Comparison of ENCODE assay signal across 8 cellular contexts in genomic region chr14:24442240-24443052, GRCh38. TPM values are rescaled to one million over a fixed set of nuclear protein-coding genes. Genes with fewer than 3 reads are reported as not detected.
A peak's percentile ranks its signal among the peaks of the same experiment; 100 is the strongest.
DNase-seq lines count a peak whose midpoint lies in the region; ATAC-seq, FAIRE-seq and TF ChIP-seq lines count a peak whose summit lies in the region.

SDR39U1 (minus strand) TSS chr14:24442776; CDS start chr14:24442769, 7 bp downstream.

- H2AFZ ChIP-seq in astrocyte (ENCODE audit: low read depth, low read length), result peak within 1 kb of the TSS; percentile 77

- H3K27ac Mint-ChIP-seq in astrocyte (ENCODE audit: unreplicated experiment), result peak within 1 kb of the TSS; percentile 100

- peaks cover 23% of the 10 kb centered on the region for H4K20me1 ChIP-seq in astrocyte (ENCODE audit: insufficient read depth, low read length)

- H3K9ac ChIP-seq in astrocyte (ENCODE audit: low read length) (peak within 1 kb of the TSS; percentile 99), rectal smooth muscle tissue (ENCODE audit: low read length) (peak within 1 kb of the TSS; percentile 98)

- peak within 1 kb of the TSS; percentile 99 for H3K4me2 ChIP-seq in astrocyte (ENCODE audit: low read length)

- H3K27ac ChIP-seq in astrocyte (ENCODE audit: low read depth, low read length), result peak within 1 kb of the TSS; percentile 98
- H3K27ac ChIP-seq in rectal smooth muscle tissue (ENCODE audit: low read depth, low read length), result peak within 1 kb of the TSS; percentile 100
- H3K27ac ChIP-seq in aorta (ENCODE audit: low read depth in 1 of 2, low read length in 2 of 2), result peak within 1 kb of the TSS; percentile 91 to 95

- H3K4me1 ChIP-seq in astrocyte (ENCODE audit: insufficient read depth, low read length) (peaks cover 12% of the 10 kb centered on the region), rectal smooth muscle tissue (ENCODE audit: control insufficient read depth, insufficient read depth, low read length) (peaks cover 8% of the 10 kb centered on the region), aorta (ENCODE audit: control insufficient read depth in 1 of 2, insufficient read depth in 2 of 2, low read length in 2 of 2) (no peaks in the 10 kb centered on the region)

- intact Hi-C loops in aorta (cut with DNase I), result loop anchor here in 1 of 2 donors (1.0 kb wide), 1 partner anchor 200 kb away; the partner anchor contains the start of gene TINF2

- 0 to 1% methylated on average over 50 to 52 of the region's 52 CpGs for WGBS in aorta, 2 donors

- H3K4me3 ChIP-seq in astrocyte (ENCODE audit: insufficient read depth, low read depth, low read length) (peak within 1 kb of the TSS; percentile 81), rectal smooth muscle tissue (ENCODE audit: low read length) (peak within 1 kb of the TSS; percentile 95), aorta (ENCODE audit: low read length in 2 of 2) (peak within 1 kb of the TSS; percentile 53 to 95)

- H3K36me3 Mint-ChIP-seq in astrocyte (ENCODE audit: low read depth, unreplicated experiment), result peaks cover 9% of the 10 kb centered on the region

- peaks cover 3% of the 10 kb centered on the region for H3K4me1 Mint-ChIP-seq in astrocyte (ENCODE audit: low read depth, unreplicated experiment)

- H3K9me3 ChIP-seq in astrocyte (ENCODE audit: insufficient read depth, low read depth, low read length), result no peaks in the 10 kb centered on the region
- H3K9me3 ChIP-seq in aorta (ENCODE audit: control insufficient read depth, low read length), result no peaks in the 10 kb centered on the region

- no peaks in the 10 kb centered on the region for H3K9me3 Mint-ChIP-seq in astrocyte (ENCODE audit: unreplicated experiment)

- H3K27me3 ChIP-seq in astrocyte (ENCODE audit: insufficient read depth, low read length) (no peaks in the 10 kb centered on the region), rectal smooth muscle tissue (ENCODE audit: control insufficient read depth, insufficient read depth, low read length) (no peaks in the 10 kb centered on the region), aorta (ENCODE audit: control insufficient read depth in 1 of 2, insufficient read depth in 2 of 2, low read length in 1 of 2) (no peaks in the 10 kb centered on the region)

- no peak for TF ChIP-seq CTCF in astrocyte (IDR thresholded peaks at IDR 0.05; ENCODE audit: insufficient read depth, low read depth, low read length)

- no peaks in the 10 kb centered on the region for H3K27me3 Mint-ChIP-seq in astrocyte (ENCODE audit: low read depth, unreplicated experiment)

- peak; percentile 92 for TF ChIP-seq POLR2A in GM18505 (IDR thresholded peaks at IDR 0.05; ENCODE audit: borderline replicate concordance, extremely low read depth, insufficient read depth, insufficient read length)

- H3K79me2 ChIP-seq in astrocyte (ENCODE audit: insufficient read depth, low read length), result peaks cover 32% of the 10 kb centered on the region

- H3K36me3 ChIP-seq in astrocyte (ENCODE audit: insufficient read depth, low read length) (peaks cover 21% of the 10 kb centered on the region), rectal smooth muscle tissue (ENCODE audit: control insufficient read depth, insufficient read depth, low read length) (peaks cover 16% of the 10 kb centered on the region), aorta (ENCODE audit: control insufficient read depth in 1 of 2, insufficient read depth in 2 of 2, low read length in 1 of 2) (peaks cover 0 to 6% of the 10 kb centered on the region in 2 donors)

- ATAC-seq in GM18505 (IDR thresholded peaks at IDR 0.05; ENCODE audit: unreplicated experiment), result peak; percentile 90
- peak; percentile 90 for ATAC-seq in HG02973 (IDR thresholded peaks at IDR 0.05; ENCODE audit: unreplicated experiment)
- ATAC-seq in aorta (ENCODE audit: low FRiP score), result peak; percentile 97

- FAIRE-seq in astrocyte (lab: Jason Lieb, UNC), result peak; percentile 72

- H3K4me3 Mint-ChIP-seq in astrocyte (ENCODE audit: unreplicated experiment), result peak within 1 kb of the TSS; percentile 96

- DNase-seq in NCI-H2029 (lab: John Stamatoyannopoulos, UW), result peak; percentile 99
- DNase-seq in T-helper 22 cell (ENCODE audit: low read depth), result peak; percentile 96
- DNase-seq in astrocyte (ENCODE audit: low read depth), result peak; percentile 94
- peak; percentile 97 for DNase-seq in hepatic stellate cell (ENCODE audit: low spot score)
- DNase-seq in aorta, result peak; percentile 98 to 99

RNA-seq across cellular contexts. Expression of gene SDR39U1, which starts in this region (rescaled TPM):
- total RNA-seq in astrocyte (27.6 and 28.1 TPM in 2 replicates), aorta (10 to 100 TPM; 46.0 to 62.3 TPM)
- polyA plus RNA-seq in aorta, result 100 to 1,000 TPM in 1 of 2 donors, 10 to 100 TPM in 1; 24.0 to 163 TPM

Comparison
In these comparisons a context has a peak if more than half of its experiments do, and no peak if none do; other contexts are left out.
1. Peak in every context shown above with its lines: DNase-seq, ATAC-seq, H3K4me3 ChIP-seq and H3K27ac ChIP-seq.